In genomic region chr6:141394565-141395051, GRCh38 we compare ENCODE assay signal across 21 cellular contexts.
DNase-seq lines count a peak whose midpoint lies in the region; ATAC-seq, FAIRE-seq and TF ChIP-seq lines count a peak whose summit lies in the region.
"Had no signal": no experiment of that assay in that cellular context is flagged by ENCODE, and none has a peak within 500 bp of the region (broad histone marks: within the 10 kb centered on the region; RNA-seq: fewer than 3 reads in every experiment).

No MANE protein-coding gene starts in this region.

- FAIRE-seq in H1 (lab: Jason Lieb, UNC) = no peak
- FAIRE-seq: D721Med, G401.6, GM12891 had no signal

- intact Hi-C loops in natural killer cell (cut with micrococcal nuclease) = no loop called here
- intact Hi-C loops in mucosa of descending colon (cut with DNase I, micrococcal nuclease) = no loop called here
- intact Hi-C loops in upper lobe of right lung (cut with DNase I) = no loop called here

- H3K9ac ChIP-seq in H1 (replicated peaks in 1 of 4; ENCODE audit: extremely low read depth in 1 of 4, low read depth in 3 of 4, low read length in 3 of 4) = no peak overlapping the region
- no peak overlapping the region for H3K9ac ChIP-seq in neural progenitor cell
- H3K9ac ChIP-seq: BLaER1 treated with 17β-estradiol and CSF1 and Interleukin-3, amounts not matched to agents 10 nM and 100 nM had no signal

- H3K4me3 ChIP-seq in H1 (ENCODE audit: extremely low read depth in 1 of 4, insufficient read depth in 2 of 4, low read depth in 3 of 4, low read length in 4 of 4) (no peak overlapping the region), mucosa of descending colon (no peak overlapping the region), upper lobe of right lung (no peak overlapping the region), neural progenitor cell (no peak overlapping the region)
- H3K4me3 ChIP-seq: BLaER1 treated with 17β-estradiol and CSF1 and Interleukin-3, amounts not matched to agents 10 nM and 100 nM had no signal

- peak overlapping the region; percentile 11; the same call in 1 of the 2 replicates for H2BK12ac ChIP-seq in H1 (ENCODE audit: low read depth, low read length)

- no peak overlapping the region for H3K23ac ChIP-seq in H1 (ENCODE audit: insufficient read length)

- 98% methylated on average over 13 of the region's 13 CpGs; no CpG with 5 or more reads in 1 of the 2 experiments for WGBS in H1 (ENCODE audit: extremely low coverage in 1 of 2, insufficient coverage in 1 of 2, insufficient read length in 1 of 2, insufficient replicate concordance in 2 of 2, low coverage in 1 of 2, low lambda C conversion rate in 2 of 2, missing lambda C conversion rate in 1 of 2), 2 experiments

- H3K18ac ChIP-seq in H1 (ENCODE audit: extremely low read depth, low read length) = no peak overlapping the region

- H3K4me2 ChIP-seq in H1 (ENCODE audit: insufficient read depth in 1 of 2, low read depth in 2 of 2, low read length in 2 of 2) = no peak overlapping the region
- no peak overlapping the region for H3K4me2 ChIP-seq in neural progenitor cell
- H3K4me2 ChIP-seq: BLaER1 treated with 17β-estradiol and CSF1 and Interleukin-3, amounts not matched to agents 10 nM and 100 nM had no signal

- no peaks in the 10 kb centered on the region for H3K27me3 ChIP-seq in H1 (replicated peaks in 1 of 4; ENCODE audit: control insufficient read depth in 3 of 4, extremely low read depth in 1 of 4, insufficient read depth in 3 of 4, low read length in 3 of 4)
- no peaks in the 10 kb centered on the region for H3K27me3 ChIP-seq in upper lobe of right lung
- no peaks in the 10 kb centered on the region for H3K27me3 ChIP-seq in neural progenitor cell
- H3K27me3 ChIP-seq: BLaER1 treated with 17β-estradiol and CSF1 and Interleukin-3, amounts not matched to agents 10 nM and 100 nM had no signal

- H3K27ac Mint-ChIP-seq in natural killer cell treated with Interleukin-12 subunit alpha and Interleukin-12 subunit beta and Interleukin-15 and Interleukin-18, amount 100 ng/mL, for 72 hours = no peak overlapping the region
- no peak overlapping the region for H3K27ac Mint-ChIP-seq in natural killer cell
- H3K27ac Mint-ChIP-seq in neural progenitor cell = no peak overlapping the region
- H3K27ac Mint-ChIP-seq: CD4-positive, alpha-beta memory T cell; HFFc6 had no signal

- peaks cover 2 to 13% of the 10 kb centered on the region in 2 donors for H3K27me3 Mint-ChIP-seq in natural killer cell treated with Interleukin-12 subunit alpha and Interleukin-12 subunit beta and Interleukin-15 and Interleukin-18, amount 100 ng/mL, for 72 hours
- H3K27me3 Mint-ChIP-seq in natural killer cell (ENCODE audit: low read depth in 2 of 2) (peaks cover 4 to 11% of the 10 kb centered on the region in 2 donors), neural progenitor cell (ENCODE audit: insufficient read depth, low read depth) (peaks cover 2% of the 10 kb centered on the region)

- no peaks in the 10 kb centered on the region for H3F3A ChIP-seq in neural progenitor cell (ENCODE audit: low read depth)

- H3K36me3 ChIP-seq in H1 (ENCODE audit: control insufficient read depth in 2 of 4, insufficient read depth in 4 of 4, low read length in 3 of 4) (peaks cover 0 to 13% (median 3%) of the 10 kb centered on the region in 4 experiments; a peak in 2 of 8 replicates), mucosa of descending colon (ENCODE audit: low read depth) (no peaks in the 10 kb centered on the region), upper lobe of right lung (no peaks in the 10 kb centered on the region), neural progenitor cell (no peaks in the 10 kb centered on the region)
- H3K36me3 ChIP-seq: BLaER1 treated with 17β-estradiol and CSF1 and Interleukin-3, amounts not matched to agents 10 nM and 100 nM had no signal

- no peak for TF ChIP-seq EP300 in H1 (IDR thresholded peaks at IDR 0.05; ENCODE audit: borderline replicate concordance in 1 of 2, low read depth in 2 of 2, low read length in 2 of 2)

- H3K9me3 ChIP-seq in H1 (ENCODE audit: insufficient read depth in 2 of 2, low read depth in 1 of 2, low read length in 1 of 2) = peaks cover 6 to 13% of the 10 kb centered on the region in 2 experiments; a peak in 3 of 4 replicates
- no peaks in the 10 kb centered on the region for H3K9me3 ChIP-seq in mucosa of descending colon
- H3K9me3 ChIP-seq in upper lobe of right lung = no peaks in the 10 kb centered on the region
- peaks cover 3% of the 10 kb centered on the region for H3K9me3 ChIP-seq in neural progenitor cell (ENCODE audit: low read depth)

- H2AFZ ChIP-seq in H1 (ENCODE audit: low read length) = no peak overlapping the region
- H2AFZ ChIP-seq in neural progenitor cell (replicated peaks) = no peak overlapping the region

- no peak overlapping the region for H3K56ac ChIP-seq in H1 (replicated peaks; ENCODE audit: insufficient read length, low read depth, low read length)

- TF ChIP-seq POLR2A in H1 (IDR thresholded peaks at IDR 0.05; ENCODE audit: control extremely low read depth in 1 of 2, low read depth in 2 of 2, low read length in 2 of 2) = no peak

- no peak overlapping the region for H3K4me3 Mint-ChIP-seq in natural killer cell treated with Interleukin-12 subunit alpha and Interleukin-12 subunit beta and Interleukin-15 and Interleukin-18, amount 100 ng/mL, for 72 hours
- no peak overlapping the region for H3K4me3 Mint-ChIP-seq in natural killer cell
- no peak overlapping the region for H3K4me3 Mint-ChIP-seq in neural progenitor cell
- H3K4me3 Mint-ChIP-seq: CD4-positive, alpha-beta memory T cell; HFFc6 had no signal

- H3K79me2 ChIP-seq in H1 (ENCODE audit: control insufficient read depth in 1 of 2, insufficient read depth in 2 of 2, low read length in 2 of 2) (no peaks in the 10 kb centered on the region), neural progenitor cell (ENCODE audit: low read depth) (no peaks in the 10 kb centered on the region)

- no peak overlapping the region for H4K5ac ChIP-seq in H1 (ENCODE audit: insufficient read length, low read depth, low read length)

- no peak overlapping the region; the same call in 1 of the 2 replicates for H4K8ac ChIP-seq in H1 (ENCODE audit: extremely low read depth, insufficient read depth, low read length)

- no peak for DNase-seq in natural killer cell treated with Interleukin-12 subunit alpha and Interleukin-12 subunit beta and Interleukin-15 and Interleukin-18, amount 100 ng/mL, for 72 hours (ENCODE audit: low spot score)
- DNase-seq in natural killer cell = no peak
- DNase-seq in H1 (ENCODE audit: low read depth in 1 of 2, low spot score in 2 of 2) = no peak
- peak in 1 of 3 donors; percentile 37 for DNase-seq in mucosa of descending colon
- no peak for DNase-seq in upper lobe of right lung
- DNase-seq in activated T-cell treated with anti-CD3 and anti-CD28 coated beads, Interleukin-2, amount 50 U/mL, for 48 hours = no peak
- DNase-seq in neural progenitor cell (ENCODE audit: low spot score) = no peak
- DNase-seq: ACHN; CD4-positive, alpha-beta memory T cell; COR-L47; DMS153; DMS79 treated with DMSO at 0.1 percent for 48 hours; EL; GOT3; HCEC 1CT; HFFc6 had no signal

- no peaks in the 10 kb centered on the region for H3K79me1 ChIP-seq in H1 (ENCODE audit: low read depth, low read length)

- POLR2A ChIA-PET in H1 (lab: Charles Lee; ENCODE audit: partially characterized antibody) = no interaction called here

- no peak overlapping the region for H3K4ac ChIP-seq in H1 (replicated peaks; ENCODE audit: insufficient read length, low read depth, low read length)

- TF ChIP-seq CTCF in natural killer cell (IDR thresholded peaks at IDR 0.05) (no peak), H1 (IDR thresholded peaks at IDR 0.05; ENCODE audit: control extremely low read depth in 1 of 3, insufficient read depth in 1 of 3, low read depth in 1 of 3, low read length in 3 of 3) (no peak), mucosa of descending colon (IDR thresholded peaks at IDR 0.05) (no peak), upper lobe of right lung (IDR thresholded peaks at IDR 0.05) (no peak), neural progenitor cell (IDR thresholded peaks at IDR 0.05) (no peak)

- CTCF ChIA-PET in H1 (lab: Charles Lee; ENCODE audit: partially characterized antibody) = interaction anchor here (1.3 kb wide), 1 partner anchor 15 kb away, joined by 3 read pairs; no protein-coding TSS in a partner anchor

- H3K4me1 Mint-ChIP-seq in natural killer cell treated with Interleukin-12 subunit alpha and Interleukin-12 subunit beta and Interleukin-15 and Interleukin-18, amount 100 ng/mL, for 72 hours (ENCODE audit: low read depth in 2 of 2) = no peaks in the 10 kb centered on the region
- no peaks in the 10 kb centered on the region for H3K4me1 Mint-ChIP-seq in natural killer cell
- peaks cover 2% of the 10 kb centered on the region for H3K4me1 Mint-ChIP-seq in neural progenitor cell
- H3K4me1 Mint-ChIP-seq: CD4-positive, alpha-beta memory T cell had no signal

- H2BK5ac ChIP-seq in H1 (ENCODE audit: low read depth, low read length) = 0 out of 2 replicates have a peak overlapping the region, but pooled peaks have one; percentile 4

- no peak overlapping the region for H2AK5ac ChIP-seq in H1 (ENCODE audit: low read depth, low read length)

- H3K23me2 ChIP-seq in H1 (ENCODE audit: low read depth, low read length) = no peaks in the 10 kb centered on the region

- no peaks in the 10 kb centered on the region for H3K9me3 Mint-ChIP-seq in natural killer cell treated with Interleukin-12 subunit alpha and Interleukin-12 subunit beta and Interleukin-15 and Interleukin-18, amount 100 ng/mL, for 72 hours
- H3K9me3 Mint-ChIP-seq in natural killer cell (no peaks in the 10 kb centered on the region), neural progenitor cell (no peaks in the 10 kb centered on the region)
- H3K9me3 Mint-ChIP-seq: CD4-positive, alpha-beta memory T cell; HFFc6 had no signal

- H3K4me1 ChIP-seq in H1 (replicated peaks in 1 of 4; ENCODE audit: control insufficient read depth in 3 of 4, insufficient read depth in 4 of 4, low read length in 3 of 4) = no peaks in the 10 kb centered on the region
- H3K4me1 ChIP-seq in mucosa of descending colon (ENCODE audit: low read depth) = no peaks in the 10 kb centered on the region
- no peaks in the 10 kb centered on the region for H3K4me1 ChIP-seq in upper lobe of right lung
- H3K4me1 ChIP-seq in neural progenitor cell = no peaks in the 10 kb centered on the region
- H3K4me1 ChIP-seq: BLaER1 treated with 17β-estradiol and CSF1 and Interleukin-3, amounts not matched to agents 10 nM and 100 nM had no signal

- H2BK15ac ChIP-seq in H1 (ENCODE audit: low read length) = no peak overlapping the region

- H3K36me3 Mint-ChIP-seq in natural killer cell treated with Interleukin-12 subunit alpha and Interleukin-12 subunit beta and Interleukin-15 and Interleukin-18, amount 100 ng/mL, for 72 hours = no peaks in the 10 kb centered on the region
- H3K36me3 Mint-ChIP-seq in natural killer cell (no peaks in the 10 kb centered on the region), neural progenitor cell (no peaks in the 10 kb centered on the region)
- H3K36me3 Mint-ChIP-seq: CD4-positive, alpha-beta memory T cell had no signal

- no peak overlapping the region for H3K14ac ChIP-seq in H1 (ENCODE audit: insufficient read length)

- no peak overlapping the region; the same call in 1 of the 2 replicates for H2BK20ac ChIP-seq in H1 (ENCODE audit: low read length)

- H2BK120ac ChIP-seq in H1 (replicated peaks; ENCODE audit: low read depth, low read length) = no peak overlapping the region

- peak overlapping the region; percentile 17 for H4K91ac ChIP-seq in H1 (replicated peaks; ENCODE audit: insufficient read length, low read length)

- no peak for TF ChIP-seq RAD21 in H1 (IDR thresholded peaks at IDR 0.05 in 1 of 2, conservative IDR thresholded peaks at IDR 0.05 in 1 of 2; ENCODE audit: low read depth in 2 of 2, low read length in 2 of 2)

- no peak overlapping the region; the same call in 1 of the 2 replicates for H3K27ac ChIP-seq in H1 (ENCODE audit: low read depth, low read length)
- no peak overlapping the region for H3K27ac ChIP-seq in upper lobe of right lung
- H3K27ac ChIP-seq in neural progenitor cell = no peak overlapping the region
- H3K27ac ChIP-seq: BLaER1 treated with 17β-estradiol and CSF1 and Interleukin-3, amounts not matched to agents 10 nM and 100 nM had no signal

- ATAC-seq in natural killer cell treated with Interleukin-12 subunit alpha and Interleukin-12 subunit beta and Interleukin-15 and Interleukin-18, amount 100 ng/mL, for 72 hours = peak; percentile 43 to 57
- ATAC-seq in natural killer cell (no peak), mucosa of descending colon (peak; percentile 16), upper lobe of right lung (peak; percentile 31), GM19452 (IDR thresholded peaks at IDR 0.05; ENCODE audit: unreplicated experiment) (no peak)

- H4K20me1 ChIP-seq in H1 (replicated peaks in 1 of 2; ENCODE audit: control insufficient read depth in 1 of 2, insufficient read depth in 2 of 2, low read length in 2 of 2) = no peaks in the 10 kb centered on the region
- H4K20me1 ChIP-seq in neural progenitor cell (ENCODE audit: low read depth) = no peaks in the 10 kb centered on the region
- H4K20me1 ChIP-seq: BLaER1 treated with 17β-estradiol and CSF1 and Interleukin-3, amounts not matched to agents 10 nM and 100 nM had no signal

Comparison
In these comparisons a context has a peak if more than half of its experiments do, and no peak if none do; other contexts are left out.
1. ATAC-seq: peak in natural killer cell treated with Interleukin-12 subunit alpha and Interleukin-12 subunit beta and Interleukin-15 and Interleukin-18, amount 100 ng/mL, for 72 hours (2 of 2), mucosa of descending colon (single experiment) and upper lobe of right lung (single experiment); none in natural killer cell (0 of 3) and GM19452 (single experiment).